In genomic region chr11:35852056-35852455, GRCh38 we compare ENCODE assay signal across 18 cellular contexts.
A peak's percentile ranks its signal among the peaks of the same experiment; 100 is the strongest.
DNase-seq lines count a peak whose midpoint lies in the region; ATAC-seq and TF ChIP-seq lines count a peak whose summit lies in the region.
"Had no signal": no experiment of that assay in that cellular context is flagged by ENCODE, and none has a peak within 500 bp of the region (broad histone marks: within the 10 kb centered on the region; RNA-seq: fewer than 3 reads in every experiment).

No MANE protein-coding gene starts in this region.

- WGBS in right cardiac atrium: 50% methylated on average over 6 of the region's 6 CpGs

- no peak overlapping the region for H3K27ac Mint-ChIP-seq in activated CD4-positive, alpha-beta T cell treated with anti-CD3 and anti-CD28 coated beads for 36 hours
- H3K27ac Mint-ChIP-seq in MCF 10A (ENCODE audit: low read depth, unreplicated experiment): no peak overlapping the region
- H3K27ac Mint-ChIP-seq: activated naive CD4-positive, alpha-beta T cell treated with anti-CD3 and anti-CD28 coated beads for 36 hours had no signal

- H3K4me1 Mint-ChIP-seq in activated CD4-positive, alpha-beta T cell treated with anti-CD3 and anti-CD28 coated beads for 36 hours: no peaks in the 10 kb centered on the region
- H3K4me1 Mint-ChIP-seq in MCF 10A (ENCODE audit: insufficient read depth, unreplicated experiment): no peaks in the 10 kb centered on the region

- no peaks in the 10 kb centered on the region for H3K9me3 Mint-ChIP-seq in activated CD4-positive, alpha-beta T cell treated with anti-CD3 and anti-CD28 coated beads for 36 hours (ENCODE audit: low read depth)
- no peaks in the 10 kb centered on the region for H3K9me3 Mint-ChIP-seq in MCF 10A (ENCODE audit: unreplicated experiment)
- H3K9me3 Mint-ChIP-seq: activated naive CD4-positive, alpha-beta T cell treated with anti-CD3 and anti-CD28 coated beads for 36 hours had no signal

- no peak overlapping the region for H3K4me3 Mint-ChIP-seq in activated CD4-positive, alpha-beta T cell treated with anti-CD3 and anti-CD28 coated beads for 36 hours
- H3K4me3 Mint-ChIP-seq in MCF 10A (ENCODE audit: unreplicated experiment): no peak overlapping the region
- H3K4me3 Mint-ChIP-seq: activated naive CD4-positive, alpha-beta T cell treated with anti-CD3 and anti-CD28 coated beads for 36 hours had no signal

- H3K4me1 ChIP-seq in right cardiac atrium (ENCODE audit: control insufficient read depth, insufficient read depth, low read length): no peaks in the 10 kb centered on the region
- H3K4me1 ChIP-seq: A549, tibial artery had no signal

- no peaks in the 10 kb centered on the region for H3K27me3 ChIP-seq in right cardiac atrium (ENCODE audit: control insufficient read depth, insufficient read depth)
- H3K27me3 ChIP-seq: ovary, tibial artery had no signal

- H3K9me3 ChIP-seq in right cardiac atrium (ENCODE audit: control insufficient read depth, low read length): no peaks in the 10 kb centered on the region
- H3K9me3 ChIP-seq: A549, ovary, tibial artery had no signal

- ATAC-seq in right cardiac atrium: peak; percentile 75 to 85
- ATAC-seq in activated CD4-positive, alpha-beta T cell treated with anti-CD3 and anti-CD28 coated beads for 36 hours: no peak
- ATAC-seq in HG02981 (IDR thresholded peaks at IDR 0.05; ENCODE audit: unreplicated experiment): no peak
- ATAC-seq: A549, esophagus mucosa had no signal

- intact Hi-C loops in right cardiac atrium (cut with DNase I) (no loop called here), MCF 10A (cut with micrococcal nuclease) (no loop called here)
- intact Hi-C loops in activated CD4-positive, alpha-beta T cell treated with anti-CD3 and anti-CD28 coated beads for 36 hours (cut with DNase I, micrococcal nuclease): no loop called here

- CTCF ChIA-PET in activated CD4-positive, alpha-beta T cell treated with anti-CD3 and anti-CD28 coated beads for 36 hours (lab: Charles Lee): no interaction called here
- CTCF ChIA-PET in MCF 10A (lab: Yijun Ruan, JAX): interaction anchor here (0.6 to 1.3 kb wide), 3 partner anchors 17 to 36 kb away, joined by 3 to 7 read pairs (median 3); no protein-coding TSS in a partner anchor

- peaks cover 2% of the 10 kb centered on the region for H3K27me3 Mint-ChIP-seq in activated CD4-positive, alpha-beta T cell treated with anti-CD3 and anti-CD28 coated beads for 36 hours
- no peaks in the 10 kb centered on the region for H3K27me3 Mint-ChIP-seq in MCF 10A (ENCODE audit: insufficient read depth, unreplicated experiment)

- H3K36me3 Mint-ChIP-seq in activated CD4-positive, alpha-beta T cell treated with anti-CD3 and anti-CD28 coated beads for 36 hours (ENCODE audit: low read depth): no peaks in the 10 kb centered on the region
- no peaks in the 10 kb centered on the region for H3K36me3 Mint-ChIP-seq in MCF 10A (ENCODE audit: insufficient read depth, unreplicated experiment)

- DNase-seq in SIG-M5 treated with dmso at 0.1 percent for 504 hours (lab: John Stamatoyannopoulos, UW; ENCODE audit: unreplicated experiment) (peak; percentile 25), SIG-M5 (lab: John Stamatoyannopoulos, UW) (no peak), cerebellar cortex (ENCODE audit: low spot score) (peak; percentile 98), right cardiac atrium (peak; percentile 39 to 61 (median 51)), superior temporal gyrus (ENCODE audit: extremely low spot score) (peak; percentile 35), MCF 10A (ENCODE audit: unreplicated experiment) (no peak)
- no peak for DNase-seq in activated CD4-positive, alpha-beta T cell treated with anti-CD3 and anti-CD28 coated beads for 36 hours
- DNase-seq: activated CD8-positive, alpha-beta memory T cell treated with anti-CD3 and anti-CD28 coated beads for 24 hours; activated naive CD4-positive, alpha-beta T cell treated with anti-CD3 and anti-CD28 coated beads for 36 hours; central memory CD4-positive, alpha-beta T cell; GOT3; midbrain; ovary; T1000 had no signal

- TF ChIP-seq CTCF in MCF 10A (IDR thresholded peaks at IDR 0.05; ENCODE audit: unreplicated experiment): no peak

- POLR2A ChIA-PET in activated CD4-positive, alpha-beta T cell treated with anti-CD3 and anti-CD28 coated beads for 36 hours (lab: Charles Lee): no interaction called here
- POLR2A ChIA-PET in MCF 10A (lab: Yijun Ruan, JAX): no interaction called here

- BruUV-seq in MCF 10A (replicated peaks; lab: Mats Ljungman, UMichigan): no TSS peak

- H3K27ac ChIP-seq in right cardiac atrium (ENCODE audit: low read length): no peak overlapping the region
- H3K27ac ChIP-seq: A549, ovary, tibial artery had no signal

- H3K4me3 ChIP-seq in right cardiac atrium (ENCODE audit: low read length): no peak overlapping the region
- H3K4me3 ChIP-seq: A549, ovary, tibial artery had no signal

Comparison
In these comparisons a context has a peak if more than half of its experiments do, and no peak if none do; other contexts are left out.
1. DNase-seq: peak in SIG-M5 treated with dmso at 0.1 percent for 504 hours (single experiment), cerebellar cortex (single experiment), right cardiac atrium (3 of 3) and superior temporal gyrus (single experiment); none in SIG-M5 (single experiment), activated CD4-positive, alpha-beta T cell treated with anti-CD3 and anti-CD28 coated beads for 36 hours (single experiment) and MCF 10A (single experiment).
2. ATAC-seq: peak in right cardiac atrium (2 of 2); none in activated CD4-positive, alpha-beta T cell treated with anti-CD3 and anti-CD28 coated beads for 36 hours (single experiment) and HG02981 (single experiment).